ENCODE assay signal across 8 cellular contexts in genomic region chr6:147508073-147508870, GRCh38. TPM values are rescaled to one million over a fixed set of nuclear protein-coding genes. Genes with fewer than 3 reads are reported as not detected.
DNase-seq lines count a peak whose midpoint lies in the region; ATAC-seq and TF ChIP-seq lines count a peak whose summit lies in the region.

Gene SAMD5 (plus strand): TSS chr6:147508690. CDS start chr6:147508929, 239 bp downstream.

- no TSS peak for BruUV-seq in mammary epithelial cell (replicated peaks; lab: Mats Ljungman, UMichigan)

- CTCF ChIA-PET in AG04450 (lab: Charles Lee) = interaction anchor here (0.9 to 2.8 kb wide), 10 partner anchors 12 to 959 kb away, joined by 3 to 76 read pairs (median 8); no protein-coding TSS in a partner anchor
- CTCF ChIA-PET in mammary epithelial cell (lab: Charles Lee; ENCODE audit: low non-redundant PET) = interaction anchor here (0.6 kb wide), 1 partner anchor 650 kb away, joined by 3 read pairs; no protein-coding TSS in a partner anchor

- H3K4me2 ChIP-seq in mammary epithelial cell (ENCODE audit: insufficient read depth, low read depth, low read length) = peak within 1 kb of the TSS; percentile 100

- H3K4me3 ChIP-seq in AG04450 (ENCODE audit: low read depth, low read length) (peak within 1 kb of the TSS; percentile 72), mammary epithelial cell (replicated peaks in 1 of 3; ENCODE audit: insufficient read depth in 1 of 3, low read depth in 2 of 3, low read length in 3 of 3) (peak within 1 kb of the TSS; percentile 63 to 79 (median 75)), iPS-18c (ENCODE audit: insufficient read depth, low read depth, low read length) (peak within 1 kb of the TSS; percentile 55), skeletal muscle cell (ENCODE audit: low read depth, low read length) (peak within 1 kb of the TSS; percentile 71)

- peak; percentile 16 for DNase-seq in AG04450 (ENCODE audit: low read depth, low spot score)
- DNase-seq in OCI-M1 (lab: John Stamatoyannopoulos, UW) = peak; percentile 24
- peak; percentile 75 for DNase-seq in mammary epithelial cell
- DNase-seq in skeletal muscle cell (ENCODE audit: low read depth) = no peak
- DNase-seq in GM19240 (ENCODE audit: insufficient read length, low spot score) = no peak

- WGBS in mammary epithelial cell (ENCODE audit: low coverage, missing lambda C conversion rate) = 3% methylated on average over 24 of the region's 86 CpGs

- no peak for TF ChIP-seq CTCF in AG04450 (IDR thresholded peaks at IDR 0.05; ENCODE audit: low read depth, low read length)
- no peak for TF ChIP-seq CTCF in mammary epithelial cell (conservative IDR thresholded peaks at IDR 0.05 in 1 of 2, IDR thresholded peaks at IDR 0.05 in 1 of 2; ENCODE audit: extremely low read depth in 1 of 2, insufficient read depth in 1 of 2, low read depth in 1 of 2, low read length in 2 of 2)

- H3K79me2 ChIP-seq in mammary epithelial cell (ENCODE audit: insufficient read depth, low read length) = no peaks in the 10 kb centered on the region

- H2AFZ ChIP-seq in mammary epithelial cell (ENCODE audit: low read depth, low read length) = peak within 1 kb of the TSS; percentile 91

- H3K27me3 ChIP-seq in AG04450 (ENCODE audit: control insufficient read depth, insufficient read depth, low read length) (peaks cover 34% of the 10 kb centered on the region), mammary epithelial cell (ENCODE audit: insufficient read depth, low read length) (peaks cover 4% of the 10 kb centered on the region)

- no peaks in the 10 kb centered on the region for H3K36me3 ChIP-seq in mammary epithelial cell (ENCODE audit: insufficient read depth, low read length)

- H3K9me3 ChIP-seq in AG04450 (ENCODE audit: control insufficient read depth, insufficient read depth, low read length) (no peaks in the 10 kb centered on the region), mammary epithelial cell (replicated peaks; ENCODE audit: insufficient read depth, low read length) (no peaks in the 10 kb centered on the region), iPS-18c (ENCODE audit: control insufficient read depth, insufficient read depth, low read length) (no peaks in the 10 kb centered on the region)

- POLR2A ChIA-PET in AG04450 (lab: Yijun Ruan, JAX) = no interaction called here

- intact Hi-C loops in mammary epithelial cell (cut with micrococcal nuclease) = loop anchor here (5.0 kb wide), 2 partner anchors 639 to 954 kb away; no protein-coding TSS in a partner anchor

- H3K27ac ChIP-seq in AG04450 (ENCODE audit: low read depth, low read length) (no peak within 1 kb of the TSS), mammary epithelial cell (ENCODE audit: insufficient read depth, low read depth, low read length) (no peak within 1 kb of the TSS)

- ATAC-seq in GM18517 (IDR thresholded peaks at IDR 0.05; ENCODE audit: unreplicated experiment) (peak; percentile 44), HG03095 (IDR thresholded peaks at IDR 0.05; ENCODE audit: unreplicated experiment) (peak; percentile 46)

- H3K9ac ChIP-seq in mammary epithelial cell (ENCODE audit: insufficient read depth, low read length) = peak within 1 kb of the TSS; percentile 59

- peaks cover 3% of the 10 kb centered on the region for H4K20me1 ChIP-seq in mammary epithelial cell (ENCODE audit: insufficient read depth, low read length)

- in situ Hi-C loops in mammary epithelial cell (cut with MboI; ENCODE audit: low sequenced_read_pairs in 2 of 2) = loop anchor here (10.0 to 25.0 kb wide), 4 partner anchors 454 to 954 kb away; no protein-coding TSS in a partner anchor

- dilution Hi-C loops in mammary epithelial cell (cut with HindIII; ENCODE audit: low sequenced_read_pairs) = loop anchor here (25.0 kb wide), 1 partner anchor 654 kb away; no protein-coding TSS in a partner anchor

- peaks cover 17% of the 10 kb centered on the region for H3K4me1 ChIP-seq in mammary epithelial cell (ENCODE audit: insufficient read depth, low read length)

RNA-seq across cellular contexts. Expression of gene SAMD5, which starts in this region (rescaled TPM):
- polyA plus RNA-seq in AG04450 (2011; rRNA removed) = 1.9 and 3.1 TPM in 2 replicates
- 1.4 and 3.3 TPM in 2 replicates for polyA minus RNA-seq in AG04450 (2011; rRNA and poly(A)+ RNA removed)
- total RNA-seq in mammary epithelial cell = 1 to 10 TPM; 2.5 to 2.9 TPM
- polyA plus RNA-seq in mammary epithelial cell = 0.87 TPM
- 0.10 TPM for polyA minus RNA-seq in mammary epithelial cell

Comparison
In these comparisons a context has a peak if more than half of its experiments do, and no peak if none do; other contexts are left out.
1. DNase-seq: peak in AG04450 (single experiment), OCI-M1 (single experiment) and mammary epithelial cell (single experiment); none in skeletal muscle cell (single experiment) and GM19240 (single experiment).
2. Peak in every context shown above with its lines, with median percentiles within 50 percentile points of each other: H3K4me3 ChIP-seq.